In the genomic region with DNA sequence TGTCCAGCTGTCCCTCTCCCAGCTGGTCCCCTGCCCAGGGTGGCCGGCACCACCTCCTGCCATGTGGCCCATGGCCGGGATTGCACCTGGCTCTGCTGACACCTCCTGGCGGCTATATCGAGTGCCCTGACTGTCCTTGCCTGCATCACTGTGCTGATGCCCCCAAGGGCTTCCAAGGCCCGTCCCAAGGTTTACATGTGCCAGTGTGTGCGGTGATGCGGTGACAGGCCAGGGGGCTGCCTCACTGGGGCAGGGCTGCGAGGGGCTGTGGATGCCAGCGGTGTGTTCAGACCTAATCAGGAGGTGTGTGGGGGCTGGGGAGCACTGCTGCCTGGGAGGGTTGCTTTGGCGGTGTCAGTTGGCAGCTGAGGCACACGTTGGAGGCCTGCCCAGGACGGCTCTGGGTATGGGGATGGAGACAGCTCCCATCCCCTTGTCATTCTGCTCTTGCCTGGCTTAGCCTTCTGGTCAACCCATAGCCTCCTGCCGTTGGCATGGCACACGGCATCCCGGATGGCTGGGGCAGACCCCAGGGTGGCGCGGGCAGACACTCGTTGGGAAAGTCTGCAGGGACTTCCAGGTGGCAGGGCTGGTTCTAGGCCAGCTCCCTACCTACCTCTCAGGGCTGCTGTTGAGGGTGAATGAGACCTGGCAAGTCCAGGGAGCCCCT, we compare ENCODE assay signal across 12 cellular contexts. TPM values are rescaled to one million over a fixed set of nuclear protein-coding genes. Genes with fewer than 3 reads are reported as not detected.
DNase-seq lines count a peak whose midpoint lies in the region; ATAC-seq and TF ChIP-seq lines count a peak whose summit lies in the region.
"Had no signal": no experiment of that assay in that cellular context is flagged by ENCODE, and none has a peak within 500 bp of the region (broad histone marks: within the 10 kb centered on the region; RNA-seq: fewer than 3 reads in every experiment).

No MANE protein-coding gene starts in this region.

- TF ChIP-seq POLR2A in stomach (IDR thresholded peaks at IDR 0.05), result no peak

- H3K27ac ChIP-seq in right atrium auricular region (peak overlapping the region; percentile 95 to 97), stomach (peak overlapping the region; percentile 17 to 98 (median 98))

- no peak overlapping the region for H3K4me3 Mint-ChIP-seq in T-helper 2 cell treated with Interferon-gamma antibody and Interleukin-4, amounts not matched to agents 5 μg/mL and 100 μg/mL, for 36 hours
- H3K4me3 Mint-ChIP-seq: endodermal cell had no signal

- no peak for TF ChIP-seq CTCF in right atrium auricular region (IDR thresholded peaks at IDR 0.05)
- no peak for TF ChIP-seq CTCF in stomach (IDR thresholded peaks at IDR 0.05)

- 41 to 60% (median 51%) methylated on average over 15 to 18 of the region's 18 CpGs for WGBS in stomach, 5 donors

- no peak for DNase-seq in T-helper 2 cell treated with Interferon-gamma antibody and Interleukin-4, amounts not matched to agents 5 μg/mL and 100 μg/mL, for 36 hours (ENCODE audit: low spot score)
- DNase-seq in T-helper 2 cell (no peak), SHP77 treated with DMSO at 0.1 percent for 48 hours (lab: John Stamatoyannopoulos, UW) (peak; percentile 44), right atrium auricular region (ENCODE audit: low spot score) (no peak), stomach (no peak), SW 1271 (lab: John Stamatoyannopoulos, UW) (no peak)
- DNase-seq in activated effector memory CD4-positive, alpha-beta T cell treated with Interleukin-2 at 50 U/mL for 16 hours, result no peak
- DNase-seq: endodermal cell, kidney glomerular epithelial cell had no signal

- intact Hi-C loops in stomach (cut with DNase I; ENCODE audit: low total_unique reads), result no loop called here

- ATAC-seq in esophagus mucosa, result no peak
- ATAC-seq: K562 had no signal

- H3K4me1 ChIP-seq in right atrium auricular region (peaks cover 0 to 75% of the 10 kb centered on the region in 2 donors), stomach (peaks cover 56 to 89% (median 83%) of the 10 kb centered on the region in 4 donors)

- H3K27me3 ChIP-seq in right atrium auricular region (no peaks in the 10 kb centered on the region), stomach (no peaks in the 10 kb centered on the region)

- no peaks in the 10 kb centered on the region for H3K27me3 Mint-ChIP-seq in T-helper 2 cell treated with Interferon-gamma antibody and Interleukin-4, amounts not matched to agents 5 μg/mL and 100 μg/mL, for 36 hours (ENCODE audit: low read depth)

- H3K9me3 ChIP-seq in right atrium auricular region (no peaks in the 10 kb centered on the region), stomach (peaks cover 0 to 5% (median 0%) of the 10 kb centered on the region in 4 donors)

- H3K27ac Mint-ChIP-seq in T-helper 2 cell treated with Interferon-gamma antibody and Interleukin-4, amounts not matched to agents 5 μg/mL and 100 μg/mL, for 36 hours, result peak overlapping the region; percentile 11
- H3K27ac Mint-ChIP-seq: endodermal cell had no signal

- peaks cover 8% of the 10 kb centered on the region for H3K9me3 Mint-ChIP-seq in T-helper 2 cell treated with Interferon-gamma antibody and Interleukin-4, amounts not matched to agents 5 μg/mL and 100 μg/mL, for 36 hours

- no peak for TF ChIP-seq EP300 in stomach (IDR thresholded peaks at IDR 0.05)

- H3K36me3 ChIP-seq in right atrium auricular region (no peaks in the 10 kb centered on the region), stomach (peaks cover 0 to 26% (median 15%) of the 10 kb centered on the region in 4 donors)

- no peak overlapping the region for H3K4me3 ChIP-seq in right atrium auricular region
- peak overlapping the region in 1 of 4 donors; percentile 82 for H3K4me3 ChIP-seq in stomach
- H3K4me3 ChIP-seq: HAP-1, K562 had no signal

- peaks cover 18% of the 10 kb centered on the region for H3K36me3 Mint-ChIP-seq in T-helper 2 cell treated with Interferon-gamma antibody and Interleukin-4, amounts not matched to agents 5 μg/mL and 100 μg/mL, for 36 hours (ENCODE audit: low read depth)

- H3K4me1 Mint-ChIP-seq in T-helper 2 cell treated with Interferon-gamma antibody and Interleukin-4, amounts not matched to agents 5 μg/mL and 100 μg/mL, for 36 hours (ENCODE audit: low read depth), result peaks cover 32% of the 10 kb centered on the region

RNA-seq across cellular contexts. Expression of gene MAP2K3, which starts 5.5 kb away (rescaled TPM):
- 10 to 100 TPM; 37.8 to 43.8 TPM for total RNA-seq in right atrium auricular region
- 100 to 1,000 TPM in 1 of 5 donors, 10 to 100 TPM in 4; 22.6 to 101 (median 66.2) TPM for total RNA-seq in stomach
- polyA plus RNA-seq in stomach, result 10 to 100 TPM; 27.8 to 41.2 (median 40.6) TPM
- 41.3 TPM for total RNA-seq in esophagus mucosa

RNA-seq across cellular contexts. Expression of gene NATD1, which starts 36.8 kb away (rescaled TPM):
- total RNA-seq in right atrium auricular region (10 to 100 TPM; 15.4 to 17.0 TPM), stomach (1 to 10 TPM; 2.2 to 9.0 (median 3.8) TPM), esophagus mucosa (2.1 TPM)
- 1 to 10 TPM; 2.2 to 6.7 (median 4.9) TPM for polyA plus RNA-seq in stomach
